In genomic region chr2:54054271-54054670, GRCh38 we compare ENCODE assay signal across 11 cellular contexts.
DNase-seq lines count a peak whose midpoint lies in the region; ATAC-seq, FAIRE-seq and TF ChIP-seq lines count a peak whose summit lies in the region.
"Had no signal": no experiment of that assay in that cellular context is flagged by ENCODE, and none has a peak within 500 bp of the region (broad histone marks: within the 10 kb centered on the region; RNA-seq: fewer than 3 reads in every experiment).

No MANE protein-coding gene starts in this region.

- FAIRE-seq in GM18507 (lab: Jason Lieb, UNC): peak; percentile 82

- no peak for TF ChIP-seq CTCF in gastroesophageal sphincter (IDR thresholded peaks at IDR 0.05)

- H3K4me3 ChIP-seq in gastroesophageal sphincter: no peak overlapping the region

- peak overlapping the region in 3 of 4 donors; percentile 21 to 29 (median 27) for H3K27ac ChIP-seq in gastroesophageal sphincter
- H3K27ac ChIP-seq: epithelial cell of prostate had no signal

- H3K4me1 ChIP-seq in gastroesophageal sphincter: peaks cover 3 to 19% (median 3%) of the 10 kb centered on the region in 3 donors

- 38 to 40% methylated on average over 3 of the region's 3 CpGs for WGBS in gastroesophageal sphincter (ENCODE audit: low coverage in 1 of 2), 2 donors

- ATAC-seq in GM21528 (IDR thresholded peaks at IDR 0.05; ENCODE audit: low FRiP score, unreplicated experiment) (peak; percentile 76), HG03457 (IDR thresholded peaks at IDR 0.05; ENCODE audit: unreplicated experiment) (peak; percentile 84), gastroesophageal sphincter (no peak)

- no peaks in the 10 kb centered on the region for H3K27me3 ChIP-seq in gastroesophageal sphincter

- peaks cover 0 to 27% of the 10 kb centered on the region in 2 donors for H3K36me3 ChIP-seq in gastroesophageal sphincter

- H3K9me3 ChIP-seq in gastroesophageal sphincter: no peaks in the 10 kb centered on the region

- TF ChIP-seq POLR2A in gastroesophageal sphincter (IDR thresholded peaks at IDR 0.05): no peak

- TF ChIP-seq EP300 in gastroesophageal sphincter (IDR thresholded peaks at IDR 0.05): no peak

- DNase-seq in GM18507 (ENCODE audit: extremely low spot score, insufficient read length, low read depth) (no peak), amygdala (lab: John Stamatoyannopoulos, UW) (no peak), middle frontal gyrus (ENCODE audit: extremely low spot score, low spot score) (no peak), pons (ENCODE audit: low spot score) (no peak)
- no peak for DNase-seq in stimulated activated CD4-positive, alpha-beta T cell treated with anti-CD3 and anti-CD28 coated beads, Interleukin-4, amount 100 ng/mL, for 24 hours
- DNase-seq: activated CD4-positive, alpha-beta T cell treated with anti-CD3 and anti-CD28 coated beads for 1 hour; NCI-H1092 had no signal
